In the genomic region with DNA sequence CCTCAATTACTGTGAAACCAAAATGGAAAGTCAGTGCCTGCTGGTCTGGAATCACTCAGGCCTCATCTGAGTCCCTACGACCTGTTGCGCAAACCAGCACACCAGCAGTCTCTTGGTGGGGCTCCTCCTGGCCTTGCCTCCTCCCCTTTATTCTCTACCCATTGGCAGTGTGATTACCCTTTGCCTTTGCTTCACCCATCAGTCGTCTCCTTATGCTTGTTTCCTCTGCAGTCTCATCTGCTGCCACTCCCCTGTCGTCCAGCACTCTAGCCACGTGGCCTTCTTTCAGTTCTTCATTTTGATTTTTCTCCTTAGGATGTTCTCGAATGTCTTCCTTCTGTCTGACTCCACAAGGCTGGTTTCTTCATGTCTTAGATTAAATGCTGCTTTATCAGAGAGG, we compare ENCODE assay signal across 11 cellular contexts. TPM values are rescaled to one million over a fixed set of nuclear protein-coding genes. Genes with fewer than 3 reads are reported as not detected.
DNase-seq lines count a peak whose midpoint lies in the region; ATAC-seq and TF ChIP-seq lines count a peak whose summit lies in the region.
"Not testable (repeated sequence)": the region's sequence is repeated elsewhere in the genome, so short reads cannot be mapped to it uniquely, and the experiment has no call there.
"Had no signal": no experiment of that assay in that cellular context is flagged by ENCODE, and none has a peak within 500 bp of the region (broad histone marks: within the 10 kb centered on the region; RNA-seq: fewer than 3 reads in every experiment).

No MANE protein-coding gene starts in this region.

- H3K36me3 ChIP-seq in OCI-LY3 (replicated peaks; ENCODE audit: low read depth, low read length); mucosa of descending colon (ENCODE audit: low read depth): not testable (repeated sequence)
- H3K36me3 ChIP-seq in upper lobe of left lung, result peaks cover 0 to 15% (median 0%) of the 10 kb centered on the region in 4 donors

- TF ChIP-seq CTCF in GM20000 (IDR thresholded peaks at IDR 0.05; ENCODE audit: extremely low read depth, missing control alignments); OCI-LY3 (IDR thresholded peaks at IDR 0.05; ENCODE audit: low read depth, low read length); mucosa of descending colon (IDR thresholded peaks at IDR 0.05); upper lobe of left lung (IDR thresholded peaks at IDR 0.05): not testable (repeated sequence)

- not testable (repeated sequence) for H2AFZ ChIP-seq in OCI-LY3 (ENCODE audit: low read depth, low read length)

- not testable (repeated sequence) for H3K4me3 ChIP-seq in OCI-LY3 (ENCODE audit: low read length); mucosa of descending colon; upper lobe of left lung

- peak; percentile 1 for DNase-seq in GM20000 (ENCODE audit: low spot score)
- peak; percentile 41 for DNase-seq in NAMALWA (ENCODE audit: low spot score)
- DNase-seq in fibroblast of gingiva (ENCODE audit: low read depth), result peak; percentile 10
- not testable (repeated sequence) for DNase-seq in left ventricle myocardium superior, mucosa of descending colon
- DNase-seq in upper lobe of left lung, result peak in 1 of 2 donors; percentile 28

- H3K27ac Mint-ChIP-seq in activated T-helper 17 cell treated with anti-CD3 and anti-CD28 coated beads, Interleukin-2, amount 50 U/mL, for 72 hours, result peak overlapping the region; percentile 45

- peaks cover 80% of the 10 kb centered on the region for H3K36me3 Mint-ChIP-seq in activated T-helper 17 cell treated with anti-CD3 and anti-CD28 coated beads, Interleukin-2, amount 50 U/mL, for 72 hours (ENCODE audit: low read depth)

- H3K9me3 ChIP-seq in OCI-LY3 (ENCODE audit: insufficient read depth, low read length); mucosa of descending colon; upper lobe of left lung: not testable (repeated sequence)

- not testable (repeated sequence) for H3K79me2 ChIP-seq in OCI-LY3 (ENCODE audit: low read length)

- 71 to 80% methylated on average over 6 of the region's 6 CpGs for WGBS in upper lobe of left lung, 2 donors

- peaks cover 18% of the 10 kb centered on the region for H3K4me1 ChIP-seq in OCI-LY3 (ENCODE audit: low read length)
- not testable (repeated sequence) for H3K4me1 ChIP-seq in mucosa of descending colon (ENCODE audit: low read depth); upper lobe of left lung

- H3K9ac ChIP-seq in OCI-LY3 (ENCODE audit: low read length), result not testable (repeated sequence)

- not testable (repeated sequence) for TF ChIP-seq POLR2A in upper lobe of left lung (IDR thresholded peaks at IDR 0.05)

- H3K27me3 Mint-ChIP-seq in activated T-helper 17 cell treated with anti-CD3 and anti-CD28 coated beads, Interleukin-2, amount 50 U/mL, for 72 hours, result not testable (repeated sequence)

- not testable (repeated sequence) for H3K4me2 ChIP-seq in OCI-LY3 (ENCODE audit: low read length)

- intact Hi-C loops in left ventricle myocardium superior (cut with micrococcal nuclease); mucosa of descending colon (cut with DNase I, micrococcal nuclease): not testable (repeated sequence)

- H3K27me3 ChIP-seq in OCI-LY3 (ENCODE audit: low read depth, low read length); upper lobe of left lung: not testable (repeated sequence)

- not testable (repeated sequence) for ATAC-seq in activated T-helper 17 cell treated with anti-CD3 and anti-CD28 coated beads, Interleukin-2, amount 50 U/mL, for 72 hours (replicated peaks)
- ATAC-seq in left ventricle myocardium superior (peak; percentile 57), mucosa of descending colon (peak; percentile 68), upper lobe of left lung (ENCODE audit: low FRiP score in 2 of 2) (peak; percentile 59 to 85)

- H3K27ac ChIP-seq in OCI-LY3 (ENCODE audit: low read length), result peak overlapping the region; percentile 48; the same call in 1 of the 2 replicates
- not testable (repeated sequence) for H3K27ac ChIP-seq in upper lobe of left lung

- not testable (repeated sequence) for TF ChIP-seq EP300 in upper lobe of left lung (IDR thresholded peaks at IDR 0.05)

- not testable (repeated sequence) for H4K20me1 ChIP-seq in OCI-LY3 (ENCODE audit: insufficient read depth, low read length)

- not testable (repeated sequence) for H3K4me1 Mint-ChIP-seq in activated T-helper 17 cell treated with anti-CD3 and anti-CD28 coated beads, Interleukin-2, amount 50 U/mL, for 72 hours

- not testable (repeated sequence) for H3K9me3 Mint-ChIP-seq in activated T-helper 17 cell treated with anti-CD3 and anti-CD28 coated beads, Interleukin-2, amount 50 U/mL, for 72 hours

- H3K4me3 Mint-ChIP-seq in activated T-helper 17 cell treated with anti-CD3 and anti-CD28 coated beads, Interleukin-2, amount 50 U/mL, for 72 hours, result not testable (repeated sequence)

RNA-seq across cellular contexts. Expression of a gene that starts 40.8 kb away (rescaled TPM):
- under 1 TPM; 0.34 to 0.50 TPM for total RNA-seq in activated T-helper 17 cell treated with anti-CD3 and anti-CD28 coated beads, Interleukin-2, amount 50 U/mL, for 72 hours
- total RNA-seq in left ventricle myocardium superior (1.9 TPM), mucosa of descending colon (1 to 10 TPM; 1.3 to 2.4 (median 2.3) TPM), upper lobe of left lung (1 to 10 TPM in 5 of 6 donors, under 1 TPM in 1; 0.79 to 5.2 (median 2.8) TPM)
- total RNA-seq: H7, HT-29, RPMI7951 had no signal
